Comparison of ENCODE assay signal across 8 cellular contexts in the genomic region with DNA sequence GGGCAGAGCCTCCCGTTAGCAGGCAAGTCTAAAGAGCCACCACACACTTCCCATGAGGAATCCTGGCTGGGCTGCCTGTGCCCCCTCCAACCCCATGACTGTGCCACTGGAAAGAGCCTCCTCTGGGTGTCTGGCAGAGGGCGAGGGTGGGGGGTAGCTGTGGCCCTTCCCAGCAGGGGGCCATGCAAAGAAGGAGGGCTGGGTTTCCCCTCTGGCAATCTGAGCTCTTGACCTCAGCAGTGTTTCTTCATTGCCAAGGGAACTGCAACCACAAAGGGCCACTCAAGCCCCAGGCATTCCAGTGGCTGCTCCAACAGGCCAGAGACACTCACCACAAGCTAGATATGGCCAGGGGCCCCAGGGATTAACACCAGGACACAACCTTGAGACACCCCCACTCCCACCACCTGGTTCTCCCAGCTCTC. TPM values are rescaled to one million over a fixed set of nuclear protein-coding genes. Genes with fewer than 3 reads are reported as not detected.
DNase-seq lines count a peak whose midpoint lies in the region; ATAC-seq, FAIRE-seq and TF ChIP-seq lines count a peak whose summit lies in the region.
"Had no signal": no experiment of that assay in that cellular context is flagged by ENCODE, and none has a peak within 500 bp of the region (broad histone marks: within the 10 kb centered on the region; RNA-seq: fewer than 3 reads in every experiment).

No MANE protein-coding gene starts in this region.

- TF ChIP-seq CTCF in Panc1 (IDR thresholded peaks at IDR 0.05), result no peak

- H3K4me3 ChIP-seq in Panc1 (ENCODE audit: low read depth in 2 of 2, low read length in 2 of 2), result no peak overlapping the region

- H3K36me3 ChIP-seq in Panc1 (ENCODE audit: control insufficient read depth, insufficient read depth, low read length), result no peaks in the 10 kb centered on the region

- intact Hi-C loops in Panc1 (cut with micrococcal nuclease; ENCODE audit: unreplicated experiment), result no loop called here

- POLR2A ChIA-PET in Panc1 (lab: Charles Lee), result no interaction called here

- in situ Hi-C loops in Panc1 (cut with HindIII; ENCODE audit: low pct_unique_long_range_greater_than_20kb, low sequenced_read_pairs), result no loop called here

- CTCF ChIA-PET in Panc1 (lab: Charles Lee), result no interaction called here

- no peaks in the 10 kb centered on the region for H3K9me3 ChIP-seq in Panc1 (ENCODE audit: control insufficient read depth, insufficient read depth, low read depth, low read length)

- DNase-seq in GM19239 (ENCODE audit: insufficient read length, low spot score) (no peak), Panc1 (ENCODE audit: low read depth, low spot score) (no peak), fibroblast of peridontal ligament (ENCODE audit: extremely low read depth) (peak; percentile 86), smooth muscle cell of the brain vasculature (ENCODE audit: low read depth, low spot score) (peak; percentile 26), SIG-M5 (lab: John Stamatoyannopoulos, UW) (no peak)
- DNase-seq in effector CD4-positive, alpha-beta T cell, result no peak

- no TSS peak for BruUV-seq in Panc1 (replicated peaks; lab: Mats Ljungman, UMichigan)

- no peaks in the 10 kb centered on the region for H3K27me3 ChIP-seq in Panc1 (ENCODE audit: control insufficient read depth, insufficient read depth, low read length)

- H3K27ac ChIP-seq in Panc1 (ENCODE audit: low read length), result no peak overlapping the region
- H3K27ac ChIP-seq: VCaP had no signal

- FAIRE-seq in GM19239 (lab: Jason Lieb, UNC), result peak; percentile 14

- ATAC-seq in Panc1, result peak; percentile 54
- no peak for ATAC-seq in HG03432 (IDR thresholded peaks at IDR 0.05; ENCODE audit: unreplicated experiment)

- H3K4me1 ChIP-seq in Panc1 (ENCODE audit: control insufficient read depth, insufficient read depth, low read length), result peaks cover 6% of the 10 kb centered on the region; the same call in 1 of the 2 replicates

RNA-seq across cellular contexts. Expression of a gene that starts 1.7 kb away (rescaled TPM):
- 4.3 TPM for total RNA-seq in Panc1 (2021; ENCODE audit: unreplicated experiment)
- polyA plus RNA-seq in Panc1 (2012; ENCODE audit: insufficient read length), result 4.5 TPM

RNA-seq across cellular contexts. Expression of a gene that starts 7.2 kb away (rescaled TPM):
- 96.6 TPM for total RNA-seq in Panc1 (2021; ENCODE audit: unreplicated experiment)
- 216 TPM for polyA plus RNA-seq in Panc1 (2012; ENCODE audit: insufficient read length)

RNA-seq across cellular contexts. Expression of a gene that starts 8.3 kb away (rescaled TPM):
- total RNA-seq in Panc1 (2021; ENCODE audit: unreplicated experiment), result 26.3 TPM
- 20.6 TPM for polyA plus RNA-seq in Panc1 (2012; ENCODE audit: insufficient read length)

RNA-seq across cellular contexts. Expression of a gene that starts 8.3 kb away (rescaled TPM):
- total RNA-seq in Panc1 (2021; ENCODE audit: unreplicated experiment), result not detected
- not detected for polyA plus RNA-seq in Panc1 (2012; ENCODE audit: insufficient read length)

RNA-seq across cellular contexts. Expression of a gene that starts 34.0 kb away (rescaled TPM):
- total RNA-seq in Panc1 (2021; ENCODE audit: unreplicated experiment), result not detected
- 0.21 TPM for polyA plus RNA-seq in Panc1 (2012; ENCODE audit: insufficient read length)

Comparison
In these comparisons a context has a peak if more than half of its experiments do, and no peak if none do; other contexts are left out.
1. DNase-seq: peak in fibroblast of peridontal ligament (single experiment) and smooth muscle cell of the brain vasculature (single experiment); none in GM19239 (single experiment), Panc1 (single experiment), effector CD4-positive, alpha-beta T cell (single experiment) and SIG-M5 (single experiment).